In genomic region chr14:96243785-96244184, GRCh38 we compare ENCODE assay signal across 16 cellular contexts. TPM values are rescaled to one million over a fixed set of nuclear protein-coding genes. Genes with fewer than 3 reads are reported as not detected.
"Had no signal": no experiment of that assay in that cellular context is flagged by ENCODE, and none has a peak within 500 bp of the region (broad histone marks: within the 10 kb centered on the region; RNA-seq: fewer than 3 reads in every experiment).

No MANE protein-coding gene starts in this region.

- ATAC-seq: left lung; naive thymus-derived CD8-positive, alpha-beta T cell; right cardiac atrium; stimulated activated naive CD8-positive, alpha-beta T cell treated with anti-CD3 and anti-CD28 coated beads, Interleukin-15, amount 100 ng/mL, for 72 hours had no signal

- H3K36me3 ChIP-seq: left lung, thoracic aorta had no signal

- H3K4me3 ChIP-seq: left lung, thoracic aorta had no signal

- H3K4me1 ChIP-seq: left lung had no signal

- H3K27me3 ChIP-seq: left lung had no signal

- H3K27ac ChIP-seq: left lung, thoracic aorta, VCaP had no signal

- H3K9me3 ChIP-seq: left lung, thoracic aorta had no signal

- DNase-seq: activated CD4-positive, alpha-beta T cell treated with anti-CD3 and anti-CD28 coated beads for 1 hour; activated CD4-positive, alpha-beta T cell treated with anti-CD3 and anti-CD28 coated beads, Interleukin-2, amount 50 U/mL, for 48 hours; activated naive CD4-positive, alpha-beta T cell treated with anti-CD3 and anti-CD28 coated beads, Interleukin-2, amount 10 ng/mL, durations not matched to agents 7 days and 5 days; activated T-cell treated with anti-CD3 and anti-CD28 coated beads, Interleukin-2, amount 50 U/mL, for 1 hour; kidney; naive thymus-derived CD8-positive, alpha-beta T cell; right cardiac atrium; small intestine; stimulated activated naive CD8-positive, alpha-beta T cell treated with anti-CD3 and anti-CD28 coated beads, Interleukin-15, amount 100 ng/mL, for 72 hours had no signal

RNA-seq across cellular contexts. Expression of gene BDKRB1, which starts 12.2 kb away (rescaled TPM):
- total RNA-seq: cardiac septum; glomerular endothelial cell; naive thymus-derived CD8-positive, alpha-beta T cell; progenitor cell of endocrine pancreas; right cardiac atrium; T-helper 1 cell treated with Interleukin-12 subunit alpha and Interleukin-12 subunit beta and Interleukin-4 antibody, amounts not matched to agents 30 ng/mL and 1 ng/mL, for 36 hours had no signal
- polyA plus RNA-seq: naive thymus-derived CD8-positive, alpha-beta T cell had no signal

RNA-seq across cellular contexts. Expression of gene BDKRB2, which starts 39.1 kb away (rescaled TPM):
- total RNA-seq: naive thymus-derived CD8-positive, alpha-beta T cell; T-helper 1 cell treated with Interleukin-12 subunit alpha and Interleukin-12 subunit beta and Interleukin-4 antibody, amounts not matched to agents 30 ng/mL and 1 ng/mL, for 36 hours had no signal
- polyA plus RNA-seq: naive thymus-derived CD8-positive, alpha-beta T cell had no signal
